23 cellular contexts compared by ENCODE assay signal in the genomic region with DNA sequence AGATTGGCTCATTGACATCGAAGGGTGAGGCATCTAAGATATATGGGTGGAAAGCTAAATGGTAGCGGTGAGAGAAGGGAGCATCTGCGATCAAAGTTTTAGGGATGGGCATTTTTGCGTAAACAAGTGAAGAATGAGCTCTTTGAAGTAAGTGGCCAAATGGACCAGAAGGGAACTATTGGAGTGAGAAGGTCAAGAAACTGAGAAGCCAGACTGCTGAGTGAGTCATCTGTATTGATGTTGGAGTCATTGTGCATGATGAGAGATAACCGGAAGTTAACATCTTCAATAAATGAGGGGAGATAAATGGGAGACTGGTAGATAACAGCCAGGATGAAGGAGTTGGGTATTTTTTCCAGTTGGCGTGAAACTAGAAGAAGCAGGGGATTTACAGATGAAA.
"Had no signal": no experiment of that assay in that cellular context is flagged by ENCODE, and none has a peak within 500 bp of the region (broad histone marks: within the 10 kb centered on the region; RNA-seq: fewer than 3 reads in every experiment).

No MANE protein-coding gene starts in this region.

- H3K4me3 ChIP-seq: esophagus squamous epithelium, lower lobe of right lung, neural progenitor cell, sigmoid colon, tibial nerve had no signal

- H2AFZ ChIP-seq: neural progenitor cell had no signal

- H3K4me2 ChIP-seq: neural progenitor cell had no signal

- H3K4me1 ChIP-seq: lower lobe of right lung had no signal

- H3K27me3 Mint-ChIP-seq: activated naive CD8-positive, alpha-beta T cell; activated T-cell treated with anti-CD3 and anti-CD28 coated beads, Interleukin-2, amount 50 U/mL, for 24 hours; activated T-helper 17 cell treated with anti-CD3 and anti-CD28 coated beads, Interleukin-2, amount 50 U/mL, for 72 hours; naive B cell had no signal

- ATAC-seq: activated T-helper 17 cell treated with anti-CD3 and anti-CD28 coated beads, Interleukin-2, amount 50 U/mL, for 72 hours; left lobe of liver; lower lobe of right lung had no signal

- H3K9ac ChIP-seq: neural progenitor cell had no signal

- FAIRE-seq: urothelium cell line had no signal

- H3K27me3 ChIP-seq: esophagus squamous epithelium, neural progenitor cell, sigmoid colon, tibial nerve had no signal

- H3K4me3 Mint-ChIP-seq: activated naive CD8-positive, alpha-beta T cell; activated T-cell treated with anti-CD3 and anti-CD28 coated beads, Interleukin-2, amount 50 U/mL, for 24 hours; activated T-helper 17 cell treated with anti-CD3 and anti-CD28 coated beads, Interleukin-2, amount 50 U/mL, for 72 hours; endodermal cell; naive B cell; neural progenitor cell; WTC11 had no signal

- DNase-seq: activated CD4-positive, alpha-beta T cell treated with anti-CD3 and anti-CD28 coated beads, Interleukin-2, amount 50 U/mL, for 4 hours; activated CD8-positive, alpha-beta memory T cell treated with anti-CD3 and anti-CD28 coated beads for 24 hours; activated CD8-positive, alpha-beta memory T cell treated with anti-CD3 and anti-CD28 coated beads, Interleukin-2, amount 50 U/mL, for 4 hours; activated T-cell treated with anti-CD3 and anti-CD28 coated beads, Interleukin-2, amount 50 U/mL, for 24 hours; cerebellar nuclear complex; cortex of kidney; endodermal cell; esophagus squamous epithelium; lower lobe of right lung; naive B cell; posterior cingulate gyrus; sigmoid colon; stimulated activated CD4-positive, alpha-beta T cell treated with anti-CD3 and anti-CD28 coated beads, Interleukin-2, amount 100 ng/mL, for 48 hours; stimulated activated CD8-positive, alpha-beta memory T cell treated with anti-CD3 and anti-CD28 coated beads, Interleukin-4, amount 100 ng/mL, for 48 hours; stimulated activated naive CD4-positive, alpha-beta T cell; T-helper 9 cell had no signal

- H3K9me3 Mint-ChIP-seq: activated T-cell treated with anti-CD3 and anti-CD28 coated beads, Interleukin-2, amount 50 U/mL, for 24 hours; activated T-helper 17 cell treated with anti-CD3 and anti-CD28 coated beads, Interleukin-2, amount 50 U/mL, for 72 hours; neural progenitor cell had no signal

- H3K27ac ChIP-seq: lower lobe of right lung, neural progenitor cell had no signal

- H3K9me3 ChIP-seq: lower lobe of right lung, sigmoid colon had no signal

- H3K4me1 Mint-ChIP-seq: activated T-helper 17 cell treated with anti-CD3 and anti-CD28 coated beads, Interleukin-2, amount 50 U/mL, for 72 hours; naive B cell had no signal

- H3K27ac Mint-ChIP-seq: activated naive CD8-positive, alpha-beta T cell; activated T-cell treated with anti-CD3 and anti-CD28 coated beads, Interleukin-2, amount 50 U/mL, for 24 hours; activated T-helper 17 cell treated with anti-CD3 and anti-CD28 coated beads, Interleukin-2, amount 50 U/mL, for 72 hours; endodermal cell; naive B cell; neural progenitor cell; WTC11 had no signal

- H3K36me3 ChIP-seq: esophagus squamous epithelium, lower lobe of right lung, neural progenitor cell, sigmoid colon, tibial nerve had no signal

- H3K36me3 Mint-ChIP-seq: activated naive CD8-positive, alpha-beta T cell; naive B cell; neural progenitor cell had no signal
